8 cellular contexts compared by ENCODE assay signal in genomic region chr7:44040493-44040891, GRCh38. TPM values are rescaled to one million over a fixed set of nuclear protein-coding genes. Genes with fewer than 3 reads are reported as not detected.
DNase-seq lines count a peak whose midpoint lies in the region; ATAC-seq and TF ChIP-seq lines count a peak whose summit lies in the region.
"Not testable (repeated sequence)": the region's sequence is repeated elsewhere in the genome, so short reads cannot be mapped to it uniquely, and the experiment has no call there.

No MANE protein-coding gene starts in this region.

- peaks cover 12 to 19% of the 10 kb centered on the region in 2 donors for H3K4me1 ChIP-seq in adrenal gland (replicated peaks in 1 of 2)
- H3K4me1 ChIP-seq in rectal smooth muscle tissue (ENCODE audit: control insufficient read depth, insufficient read depth, low read length) = not testable (repeated sequence)
- peaks cover 9 to 27% (median 21%) of the 10 kb centered on the region in 4 donors for H3K4me1 ChIP-seq in transverse colon

- peak; percentile 55 for DNase-seq in NCI-H1092 treated with DMSO at 0.1 percent for 48 hours (lab: John Stamatoyannopoulos, UW)
- DNase-seq in activated CD4-positive, CD25-positive, alpha-beta regulatory T cell (lab: John Stamatoyannopoulos, UW) = peak in 3 of 4 experiments; percentile 22 to 50 (median 44)
- DNase-seq in adrenal gland = peak in 4 of 7 donors; percentile 19 to 57 (median 26)
- DNase-seq in left ventricle myocardium superior = peak; percentile 57
- peak; percentile 53 for DNase-seq in transverse colon

- H3K27ac ChIP-seq in adrenal gland = peak overlapping the region in 1 of 5 donors; percentile 29
- not testable (repeated sequence) for H3K27ac ChIP-seq in rectal smooth muscle tissue (ENCODE audit: low read depth, low read length)
- H3K27ac ChIP-seq in transverse colon = peak overlapping the region; percentile 33 to 77 (median 69)

- ATAC-seq in GM18498 (IDR thresholded peaks at IDR 0.05; ENCODE audit: unreplicated experiment) (peak; percentile 54), HG02678 (IDR thresholded peaks at IDR 0.05; ENCODE audit: unreplicated experiment) (peak; percentile 48), left ventricle myocardium superior (peak; percentile 36)

- not testable (repeated sequence) for H3K9me3 ChIP-seq in adrenal gland (replicated peaks in 1 of 3); transverse colon

- intact Hi-C loops in adrenal gland (cut with DNase I); left ventricle myocardium superior (cut with micrococcal nuclease); transverse colon (cut with DNase I; ENCODE audit: low total_unique reads): not testable (repeated sequence)

- not testable (repeated sequence) for TF ChIP-seq EP300 in transverse colon (IDR thresholded peaks at IDR 0.05; ENCODE audit: low read depth)

- H3K4me3 ChIP-seq in adrenal gland = peak overlapping the region in 2 of 4 donors; percentile 4 to 58
- peak overlapping the region; percentile 51 for H3K4me3 ChIP-seq in rectal smooth muscle tissue (ENCODE audit: low read length)
- H3K4me3 ChIP-seq in transverse colon = peak overlapping the region; percentile 11 to 43 (median 24)

- not testable (repeated sequence) for H3K9ac ChIP-seq in rectal smooth muscle tissue (ENCODE audit: low read length)

- TF ChIP-seq CTCF in adrenal gland (IDR thresholded peaks at IDR 0.05) (peak in 1 of 6 experiments; percentile 5), transverse colon (IDR thresholded peaks at IDR 0.05) (peak in 3 of 5 experiments; percentile 11 to 26 (median 19))

- not testable (repeated sequence) for H3K36me3 ChIP-seq in adrenal gland (replicated peaks in 1 of 2); rectal smooth muscle tissue (ENCODE audit: control insufficient read depth, insufficient read depth, low read length); transverse colon

- in situ Hi-C loops in transverse colon (cut with MboI; ENCODE audit: low pct_ligation_motif_present in 1 of 4, low pct_unique_long_range_greater_than_20kb in 1 of 4, low sequenced_read_pairs in 3 of 4) = not testable (repeated sequence)

- not testable (repeated sequence) for TF ChIP-seq POLR2A in adrenal gland (IDR thresholded peaks at IDR 0.05); transverse colon (IDR thresholded peaks at IDR 0.05)

- WGBS in adrenal gland, 4 donors = 1 to 4% methylated on average over 14 to 40 of the region's 46 CpGs; no CpG with 5 or more reads in 2 of the 4 donors
- WGBS in transverse colon (ENCODE audit: low coverage in 1 of 2), 2 donors = 1% methylated on average over 21 of the region's 46 CpGs; no CpG with 5 or more reads in 1 of the 2 donors

- H3K27me3 ChIP-seq in adrenal gland; rectal smooth muscle tissue (ENCODE audit: control insufficient read depth, insufficient read depth, low read length); transverse colon: not testable (repeated sequence)

RNA-seq across cellular contexts. Expression of gene DBNL, which starts 4.0 kb away (rescaled TPM):
- 100 to 1,000 TPM in 2 of 8 donors, 10 to 100 TPM in 6; 71.7 to 145 (median 90.2) TPM for total RNA-seq in adrenal gland
- 10 to 100 TPM; 46.2 to 74.0 (median 66.1) TPM for polyA plus RNA-seq in adrenal gland
- 31.2 TPM for total RNA-seq in left ventricle myocardium superior
- 100 to 1,000 TPM in 3 of 4 donors, 10 to 100 TPM in 1; 97.5 to 184 (median 137) TPM for total RNA-seq in transverse colon

RNA-seq across cellular contexts. Expression of gene PGAM2, which starts 24.9 kb away (rescaled TPM):
- total RNA-seq in adrenal gland (10 to 100 TPM in 1 of 8 donors, 1 to 10 TPM in 6, under 1 TPM in 1; 0.76 to 30.1 (median 4.3) TPM), left ventricle myocardium superior (967 TPM), transverse colon (1 to 10 TPM in 1 of 4 donors, not detected in 3; 9.7 TPM)
- 10 to 100 TPM in 2 of 3 donors, 1 to 10 TPM in 1; 2.3 to 20.4 (median 15.8) TPM for polyA plus RNA-seq in adrenal gland

RNA-seq across cellular contexts. Expression of gene POLM, which starts 41.8 kb away (rescaled TPM):
- 10 to 100 TPM; 11.3 to 51.8 (median 28.2) TPM for total RNA-seq in adrenal gland
- 10 to 100 TPM in 2 of 3 donors, 1 to 10 TPM in 1; 5.4 to 38.5 (median 21.9) TPM for polyA plus RNA-seq in adrenal gland
- 17.6 TPM for total RNA-seq in left ventricle myocardium superior
- total RNA-seq in transverse colon = 100 to 1,000 TPM in 2 of 4 donors, 10 to 100 TPM in 2; 54.3 to 340 (median 81.1) TPM

RNA-seq across cellular contexts. Expression of gene SPDYE1, which starts 42.8 kb away (rescaled TPM):
- total RNA-seq in adrenal gland (under 1 TPM in 1 of 8 donors, not detected in 7; 0.19 TPM), left ventricle myocardium superior (not detected), transverse colon (not detected)
- not detected for polyA plus RNA-seq in adrenal gland

Comparison
In these comparisons a context has a peak if more than half of its experiments do, and no peak if none do; other contexts are left out.
1. RNA of gene PGAM2, which starts 24.9 kb away (total RNA-seq): 967 TPM in left ventricle myocardium superior (single experiment); 0.76 to 30.1 TPM in adrenal gland and 9.7 TPM in transverse colon; every median in the first group is over 10 times any median in the second.
2. Peak in every context shown above with its lines, with median percentiles within 50 percentile points of each other: ATAC-seq and DNase-seq.